8 cellular contexts compared by ENCODE assay signal in genomic region chr4:56910172-56910967, GRCh38. TPM values are rescaled to one million over a fixed set of nuclear protein-coding genes. Genes with fewer than 3 reads are reported as not detected.
DNase-seq lines count a peak whose midpoint lies in the region; ATAC-seq and TF ChIP-seq lines count a peak whose summit lies in the region.
"Had no signal": no experiment of that assay in that cellular context is flagged by ENCODE, and none has a peak within 500 bp of the region (broad histone marks: within the 10 kb centered on the region; RNA-seq: fewer than 3 reads in every experiment).

No MANE protein-coding gene starts in this region.

- in situ Hi-C loops in SK-MEL-5 (cut with HindIII; ENCODE audit: low pct_unique_long_range_greater_than_20kb, low sequenced_read_pairs): no loop called here

- H3K27me3 Mint-ChIP-seq in H9 (ENCODE audit: low read depth): peaks cover 16% of the 10 kb centered on the region

- H3K18ac ChIP-seq in H9 (ENCODE audit: insufficient read length, low read depth, low read length): no peak overlapping the region

- H2BK5ac ChIP-seq in H9 (ENCODE audit: insufficient read length, low read length): no peak overlapping the region

- peaks cover 0 to 2% of the 10 kb centered on the region in 2 experiments; a peak in 2 of 5 replicates for H3K9me3 Mint-ChIP-seq in H9

- H4K20me1 ChIP-seq in H9 (ENCODE audit: control insufficient read depth, insufficient read depth, insufficient read length) (no peaks in the 10 kb centered on the region), fibroblast of lung (ENCODE audit: control insufficient read depth, extremely low read depth, insufficient read depth, low read length) (no peaks in the 10 kb centered on the region)

- H3K27me3 ChIP-seq in H9 (ENCODE audit: insufficient read depth, low read length) (no peaks in the 10 kb centered on the region; the same call in 1 of the 2 replicates), fibroblast of lung (ENCODE audit: control insufficient read depth, insufficient read depth, low read length) (peaks cover 7% of the 10 kb centered on the region), skeletal muscle satellite cell (ENCODE audit: control insufficient read depth, insufficient read depth, low read length) (peaks cover 5% of the 10 kb centered on the region)

- peaks cover 2% of the 10 kb centered on the region for H3K79me1 ChIP-seq in H9 (ENCODE audit: insufficient read depth, low read depth, low read length, poor library complexity, severe bottlenecking)

- DNase-seq in H9: no peak
- DNase-seq in SK-MEL-5 (ENCODE audit: low read depth, low spot score): peak; percentile 16
- peak in 1 of 2 donors; percentile 7 for DNase-seq in fibroblast of lung (ENCODE audit: low read depth in 2 of 2)
- DNase-seq in LoVo (ENCODE audit: low spot score): no peak
- DNase-seq: NCI-H524 treated with DMSO at 0.1 percent for 48 hours had no signal

- H3K56ac ChIP-seq in H9 (ENCODE audit: insufficient read length, low read depth, low read length): no peak overlapping the region

- peaks cover 16% of the 10 kb centered on the region for H3K23me2 ChIP-seq in H9 (ENCODE audit: insufficient read length, low read depth, low read length, poor library complexity, severe bottlenecking)

- no peak overlapping the region for H4K91ac ChIP-seq in H9 (ENCODE audit: insufficient read length, low read depth, low read length)

- peaks cover 14 to 33% (median 19%) of the 10 kb centered on the region in 3 experiments for H3K36me3 Mint-ChIP-seq in H9 (ENCODE audit: insufficient read depth in 1 of 3, low read depth in 3 of 3)

- peaks cover 33 to 45% of the 10 kb centered on the region in 2 experiments for H3K4me1 Mint-ChIP-seq in H9

- no peak overlapping the region for H3K23ac ChIP-seq in H9 (ENCODE audit: insufficient read length, low read depth, low read length)

- H3K27ac Mint-ChIP-seq in H9: peak overlapping the region in 2 of 3 experiments; percentile 55 to 80; a peak in 4 of 7 replicates

- H3K79me2 ChIP-seq in H9 (ENCODE audit: insufficient read depth, low read length): peaks cover 17% of the 10 kb centered on the region; the same call in 1 of the 2 replicates
- H3K79me2 ChIP-seq in fibroblast of lung (ENCODE audit: control insufficient read depth, insufficient read depth, low read length): peaks cover 53% of the 10 kb centered on the region

- no peak overlapping the region for H3T11ph ChIP-seq in H9 (ENCODE audit: low read length)

- no peak overlapping the region for H4K8ac ChIP-seq in H9 (replicated peaks; ENCODE audit: insufficient read length, low read depth, low read length)

- H3K9ac ChIP-seq in H9 (ENCODE audit: extremely low read depth, insufficient read length, low read length) (peak overlapping the region; percentile 7), fibroblast of lung (ENCODE audit: insufficient read depth, low read length) (no peak overlapping the region), skeletal muscle satellite cell (ENCODE audit: low read depth, low read length) (peak overlapping the region; percentile 96)

- H3K4me3 Mint-ChIP-seq in H9: peak overlapping the region; percentile 97 to 99

- TF ChIP-seq CTCF in H9 (conservative IDR thresholded peaks at IDR 0.05) (no peak), fibroblast of lung (conservative IDR thresholded peaks at IDR 0.05 in 1 of 2, IDR thresholded peaks at IDR 0.05 in 1 of 2; ENCODE audit: low read depth in 1 of 2, low read length in 2 of 2) (no peak)

- peaks cover 6% of the 10 kb centered on the region; the same call in 1 of the 2 replicates for H3K4me1 ChIP-seq in H9 (ENCODE audit: insufficient read depth, low read length)
- H3K4me1 ChIP-seq in fibroblast of lung (ENCODE audit: control insufficient read depth, extremely low read depth, insufficient read depth, low read length): peaks cover 2% of the 10 kb centered on the region
- peaks cover 20% of the 10 kb centered on the region for H3K4me1 ChIP-seq in skeletal muscle satellite cell (ENCODE audit: control insufficient read depth, insufficient read depth, low read length)

- H3K4me3 ChIP-seq in fibroblast of lung (replicated peaks in 1 of 4; ENCODE audit: control extremely low read depth in 1 of 4, insufficient read depth in 1 of 4, low read depth in 3 of 4, low read length in 4 of 4) (peak overlapping the region; percentile 82 to 97 (median 92)), skeletal muscle satellite cell (ENCODE audit: low read length) (peak overlapping the region; percentile 88)

- H3K36me3 ChIP-seq in fibroblast of lung (ENCODE audit: control insufficient read depth, insufficient read depth, low read length) (no peaks in the 10 kb centered on the region), skeletal muscle satellite cell (ENCODE audit: insufficient read depth, low read length) (no peaks in the 10 kb centered on the region)

- no peak overlapping the region for H2BK120ac ChIP-seq in H9 (ENCODE audit: low read depth, low read length, poor library complexity, severe bottlenecking)

- no peak overlapping the region for H3K14ac ChIP-seq in H9 (ENCODE audit: insufficient read depth, low read length)

- no peak overlapping the region for H2BK12ac ChIP-seq in H9 (ENCODE audit: insufficient read length, low read depth, low read length)

- no peak overlapping the region for H3K4ac ChIP-seq in H9 (ENCODE audit: low read depth, low read length)

- H3K9me3 ChIP-seq in H9 (ENCODE audit: control insufficient read depth, low read depth, low read length): no peaks in the 10 kb centered on the region
- no peaks in the 10 kb centered on the region for H3K9me3 ChIP-seq in fibroblast of lung (ENCODE audit: control insufficient read depth, insufficient read depth, low read depth, low read length)
- H3K9me3 ChIP-seq in skeletal muscle satellite cell (replicated peaks; ENCODE audit: low read length): no peaks in the 10 kb centered on the region

- H3K27ac ChIP-seq in H9 (ENCODE audit: insufficient read length, low read depth, low read length) (no peak overlapping the region), fibroblast of lung (ENCODE audit: insufficient read depth, low read length) (no peak overlapping the region)

- no peak overlapping the region for H2BK20ac ChIP-seq in H9 (ENCODE audit: low read depth, low read length, poor library complexity, severe bottlenecking)

- H4K5ac ChIP-seq in H9 (ENCODE audit: insufficient read length, low read depth, low read length): no peak overlapping the region

- no peak for ATAC-seq in HG03442 (IDR thresholded peaks at IDR 0.05; ENCODE audit: unreplicated experiment)
- no peak for ATAC-seq in HG02970 (IDR thresholded peaks at IDR 0.05; ENCODE audit: low FRiP score, unreplicated experiment)

- WGBS in H9 (ENCODE audit: extremely low coverage, insufficient read length, low lambda C conversion rate): 100% methylated on average over 2 of the region's 6 CpGs

- no peak overlapping the region for H2BK15ac ChIP-seq in H9 (ENCODE audit: low read depth, low read length)

- H3K4me2 ChIP-seq in H9 (ENCODE audit: insufficient read depth, insufficient read length, low read length): peak overlapping the region; percentile 88
- peak overlapping the region; percentile 87 for H3K4me2 ChIP-seq in fibroblast of lung (ENCODE audit: extremely low read depth, insufficient read depth, low read length)
- H3K4me2 ChIP-seq in skeletal muscle satellite cell (ENCODE audit: low read length): peak overlapping the region; percentile 89

- H2AK5ac ChIP-seq in H9 (ENCODE audit: insufficient read length, low read length): no peak overlapping the region

- no peak overlapping the region for H2AFZ ChIP-seq in H9 (ENCODE audit: low read length)
- H2AFZ ChIP-seq in fibroblast of lung (ENCODE audit: low read length): no peak overlapping the region

RNA-seq across cellular contexts. Expression of gene REST, which starts 2.7 kb away (rescaled TPM):
- 98.1 and 98.7 TPM in 2 replicates for total RNA-seq in H9 (2021)
- 22.3 and 28.0 TPM in 2 replicates for total RNA-seq in SK-MEL-5 (2014; rRNA removed; shearing (Covaris generic))
- 11.7 and 17.0 TPM in 2 replicates for polyA plus RNA-seq in SK-MEL-5 (2015; cell fraction: cytosol; rRNA removed)
- polyA plus RNA-seq in SK-MEL-5 (2015; cell fraction: nucleus; rRNA removed): 15.9 and 17.1 TPM in 2 replicates
- 25.2 and 33.0 TPM in 2 replicates for total RNA-seq in fibroblast of lung
- 29.3 and 30.5 TPM in 2 replicates for polyA plus RNA-seq in fibroblast of lung
- 9.7 and 12.6 TPM in 2 replicates for polyA plus RNA-seq in fibroblast of lung (2012)
- 9.3 and 20.4 TPM in 2 replicates for polyA minus RNA-seq in fibroblast of lung (ENCODE audit: low replicate concordance)
- total RNA-seq in skeletal muscle satellite cell (2012; rRNA removed): 28.6 and 36.0 TPM in 2 replicates
